Comparison of ENCODE assay signal across 12 cellular contexts in the genomic region with DNA sequence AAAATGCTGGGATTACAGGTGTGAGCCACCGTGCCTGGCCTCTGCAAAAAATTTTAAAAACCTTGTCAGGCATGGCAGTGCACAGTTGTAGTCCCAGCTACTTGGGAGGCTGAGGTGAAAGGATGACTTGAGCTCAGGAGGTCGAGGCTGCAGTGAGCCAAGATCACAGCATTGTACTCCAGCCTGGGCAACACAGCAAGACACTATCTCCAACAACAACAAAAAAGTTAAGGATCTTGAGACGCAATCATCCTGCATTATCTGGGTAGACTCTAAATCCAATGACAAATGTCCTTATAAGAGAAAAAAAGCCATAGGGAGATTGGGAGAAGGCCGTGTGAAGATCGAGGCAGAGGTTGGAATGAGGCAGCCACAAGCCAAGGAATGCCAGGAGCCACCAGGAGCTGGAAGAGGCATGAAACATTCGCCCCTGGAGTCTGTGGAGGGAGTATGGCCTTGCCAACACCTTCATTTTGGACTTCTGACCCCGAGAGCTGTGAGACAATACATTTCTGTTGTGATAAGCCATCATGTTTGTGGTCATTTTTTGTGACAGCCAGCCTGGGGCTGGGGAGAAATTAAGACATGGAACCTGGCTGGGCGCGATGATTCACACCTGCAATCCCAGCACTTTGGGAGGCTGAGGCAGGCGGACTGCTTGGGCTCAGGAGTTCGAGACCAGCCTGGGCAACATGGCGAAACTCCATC. TPM values are rescaled to one million over a fixed set of nuclear protein-coding genes. Genes with fewer than 3 reads are reported as not detected.
DNase-seq lines count a peak whose midpoint lies in the region; ATAC-seq, FAIRE-seq and TF ChIP-seq lines count a peak whose summit lies in the region.
"Had no signal": no experiment of that assay in that cellular context is flagged by ENCODE, and none has a peak within 500 bp of the region (broad histone marks: within the 10 kb centered on the region; RNA-seq: fewer than 3 reads in every experiment).

No MANE protein-coding gene starts in this region.

- H3K14ac ChIP-seq in H9 (ENCODE audit: insufficient read depth, low read length) (no peak overlapping the region), neuronal stem cell (ENCODE audit: low read length) (no peak overlapping the region)

- H3K4me3 ChIP-seq in K562: no peak overlapping the region
- no peak overlapping the region for H3K4me3 ChIP-seq in neuronal stem cell (ENCODE audit: low read length in 2 of 2)

- no peak overlapping the region for H2BK20ac ChIP-seq in H9 (ENCODE audit: low read depth, low read length, poor library complexity, severe bottlenecking)

- no peak overlapping the region for H3K23ac ChIP-seq in H9 (ENCODE audit: insufficient read length, low read depth, low read length)
- no peak overlapping the region for H3K23ac ChIP-seq in neuronal stem cell (ENCODE audit: low read depth, low read length, poor library complexity)

- H3K9ac ChIP-seq in H9 (ENCODE audit: extremely low read depth, insufficient read length, low read length) (no peak overlapping the region), K562 (ENCODE audit: insufficient read depth in 1 of 2, low read depth in 2 of 2, low read length in 2 of 2) (peak overlapping the region in 1 of 2 experiments; percentile 61; a peak in 1 of 4 replicates), neuronal stem cell (ENCODE audit: low read depth, low read length, poor library complexity) (peak overlapping the region; percentile 4)

- no peaks in the 10 kb centered on the region for H3K9me3 ChIP-seq in CD4-positive, alpha-beta T cell (ENCODE audit: control insufficient read depth, low read length)
- H3K9me3 ChIP-seq in H9 (ENCODE audit: control insufficient read depth, low read depth, low read length): no peaks in the 10 kb centered on the region
- H3K9me3 ChIP-seq in K562 (replicated peaks; ENCODE audit: control insufficient read depth, insufficient read depth, low read depth, low read length): no peaks in the 10 kb centered on the region
- H3K9me3 ChIP-seq in neuronal stem cell (replicated peaks in 1 of 2; ENCODE audit: control insufficient read depth in 2 of 2, insufficient read depth in 1 of 2, low read depth in 1 of 2, low read length in 2 of 2): no peaks in the 10 kb centered on the region

- TF ChIP-seq RAD21 in K562 (CRISPR knock-in tag; conservative IDR thresholded peaks at IDR 0.05 in 1 of 2, IDR thresholded peaks at IDR 0.05 in 1 of 2): no peak

- H2BK12ac ChIP-seq in H9 (ENCODE audit: insufficient read length, low read depth, low read length) (no peak overlapping the region), neuronal stem cell (ENCODE audit: low read length) (no peak overlapping the region)

- no peaks in the 10 kb centered on the region for H3K9me1 ChIP-seq in K562 (ENCODE audit: control insufficient read depth, insufficient read depth, low read length)

- no peaks in the 10 kb centered on the region for H3K36me3 Mint-ChIP-seq in CD4-positive, alpha-beta T cell (ENCODE audit: low read depth)
- peaks cover 0 to 5% (median 0%) of the 10 kb centered on the region in 3 experiments; a peak in 2 of 7 replicates for H3K36me3 Mint-ChIP-seq in H9 (ENCODE audit: insufficient read depth in 1 of 3, low read depth in 3 of 3)

- H2AK5ac ChIP-seq in H9 (ENCODE audit: insufficient read length, low read length) (no peak overlapping the region), neuronal stem cell (ENCODE audit: low read depth, low read length) (peak overlapping the region; percentile 46)

- H3K23me2 ChIP-seq in H9 (ENCODE audit: insufficient read length, low read depth, low read length, poor library complexity, severe bottlenecking): peaks cover under 1% of the 10 kb centered on the region

- H3K27me3 ChIP-seq in CD4-positive, alpha-beta T cell (ENCODE audit: control insufficient read depth, insufficient read depth, low read length): no peaks in the 10 kb centered on the region
- H3K27me3 ChIP-seq in H9 (ENCODE audit: insufficient read depth, low read length): no peaks in the 10 kb centered on the region
- H3K27me3 ChIP-seq in K562 (ENCODE audit: control insufficient read depth in 2 of 2, insufficient read depth in 2 of 2, low read length in 2 of 2): no peaks in the 10 kb centered on the region
- no peaks in the 10 kb centered on the region for H3K27me3 ChIP-seq in neuronal stem cell (ENCODE audit: control insufficient read depth in 3 of 3, insufficient read depth in 3 of 3, low read depth in 1 of 3, low read length in 3 of 3)

- intact Hi-C loops in CD4-positive, alpha-beta T cell (cut with DNase I, micrococcal nuclease): no loop called here
- intact Hi-C loops in K562 (cut with micrococcal nuclease): no loop called here

- no peak for ATAC-seq in CD4-positive, alpha-beta T cell (ENCODE audit: poor library complexity)
- ATAC-seq in K562: no peak
- no peak for ATAC-seq in HG03442 (IDR thresholded peaks at IDR 0.05; ENCODE audit: unreplicated experiment)

- H3K4ac ChIP-seq in H9 (ENCODE audit: low read depth, low read length) (no peak overlapping the region), neuronal stem cell (ENCODE audit: low read length) (no peak overlapping the region)

- H3K79me1 ChIP-seq in H9 (ENCODE audit: insufficient read depth, low read depth, low read length, poor library complexity, severe bottlenecking) (no peaks in the 10 kb centered on the region), neuronal stem cell (ENCODE audit: low read depth, low read length) (no peaks in the 10 kb centered on the region)

- POLR2A ChIA-PET in CD4-positive, alpha-beta T cell (lab: Charles Lee): interaction anchor here (1.0 kb wide), 1 partner anchor 14 kb away, joined by 3 read pairs; the partner anchor contains the start of gene DBP
- POLR2A ChIA-PET in K562 (lab: Yijun Ruan, JAX): interaction anchor here (0.7 kb wide), 1 partner anchor 90 kb away, joined by 3 read pairs; no protein-coding TSS in a partner anchor

- H3K4me2 ChIP-seq in H9 (ENCODE audit: insufficient read depth, insufficient read length, low read length) (no peak overlapping the region), K562 (ENCODE audit: insufficient read depth, low read length) (no peak overlapping the region), neuronal stem cell (ENCODE audit: insufficient read depth, low read length, poor library complexity, severe bottlenecking) (no peak overlapping the region)

- whole genome bisulfite sequencing in H9 (ENCODE audit: extremely low coverage, insufficient read length, low lambda C conversion rate): no CpG with 5 or more reads among the region's 12 CpGs
- WGBS in K562 (ENCODE audit: insufficient coverage, low coverage, missing lambda C conversion rate): 42% methylated on average over 12 of the region's 12 CpGs
- no CpG with 5 or more reads among the region's 12 CpGs for WGBS in neuronal stem cell (ENCODE audit: extremely low coverage in 2 of 2, insufficient read length in 2 of 2, insufficient replicate concordance in 1 of 2), 2 donors

- H4K91ac ChIP-seq in H9 (ENCODE audit: insufficient read length, low read depth, low read length) (no peak overlapping the region), neuronal stem cell (ENCODE audit: low read depth, low read length, poor library complexity) (no peak overlapping the region)

- BruUV-seq in K562 (replicated peaks; lab: Mats Ljungman, UMichigan): no TSS peak

- H4K8ac ChIP-seq in H9 (replicated peaks; ENCODE audit: insufficient read length, low read depth, low read length) (no peak overlapping the region), neuronal stem cell (ENCODE audit: low read depth, low read length) (no peak overlapping the region)

- no peak overlapping the region for H3K18ac ChIP-seq in H9 (ENCODE audit: insufficient read length, low read depth, low read length)
- H3K18ac ChIP-seq in neuronal stem cell (ENCODE audit: low read length): no peak overlapping the region

- no peak for TF ChIP-seq EP300 in K562 (IDR thresholded peaks at IDR 0.05; ENCODE audit: low read length)

- H2BK5ac ChIP-seq in H9 (ENCODE audit: insufficient read length, low read length) (no peak overlapping the region), neuronal stem cell (ENCODE audit: low read length) (no peak overlapping the region)

- no peak for DNase-seq in CD4-positive, alpha-beta T cell
- no peak for DNase-seq in H9
- DNase-seq in K562 (ENCODE audit: extremely low read depth in 1 of 4, low spot score in 3 of 4): peak in 2 of 4 experiments; percentile 21 to 55
- no peak for DNase-seq in neuronal stem cell (ENCODE audit: low spot score)
- no peak for DNase-seq in NCI-H1930 (lab: John Stamatoyannopoulos, UW)
- no peak for DNase-seq in NCI-H2107 (lab: John Stamatoyannopoulos, UW)
- DNase-seq: HCEC 1CT, NCI-H1048, NCI-H146 had no signal

- no peak overlapping the region for H2AFZ ChIP-seq in H9 (ENCODE audit: low read length)
- H2AFZ ChIP-seq in K562 (ENCODE audit: low read depth, low read length): peak overlapping the region; percentile 24
- no peak overlapping the region for H2AFZ ChIP-seq in neuronal stem cell (ENCODE audit: low read length)

- H3K27ac ChIP-seq in CD4-positive, alpha-beta T cell (ENCODE audit: low read depth, low read length): no peak overlapping the region
- H3K27ac ChIP-seq in H9 (ENCODE audit: insufficient read length, low read depth, low read length): no peak overlapping the region
- no peak overlapping the region for H3K27ac ChIP-seq in K562 (ENCODE audit: extremely low read depth, low read depth, low read length)
- H3K27ac ChIP-seq in neuronal stem cell (replicated peaks; ENCODE audit: low read length): no peak overlapping the region

- H3K79me2 ChIP-seq in H9 (ENCODE audit: insufficient read depth, low read length): no peaks in the 10 kb centered on the region
- H3K79me2 ChIP-seq in K562 (ENCODE audit: control insufficient read depth, insufficient read depth, low read length): no peaks in the 10 kb centered on the region

- H2BK15ac ChIP-seq in H9 (ENCODE audit: low read depth, low read length) (peak overlapping the region; percentile 12; the same call in 1 of the 2 replicates), neuronal stem cell (ENCODE audit: low read length) (peak overlapping the region; percentile 49)

- H3K9me3 Mint-ChIP-seq in CD4-positive, alpha-beta T cell: no peaks in the 10 kb centered on the region
- H3K9me3 Mint-ChIP-seq in H9: peaks cover 0 to 4% of the 10 kb centered on the region in 2 experiments; a peak in 2 of 5 replicates

- H4K20me1 ChIP-seq in H9 (ENCODE audit: control insufficient read depth, insufficient read depth, insufficient read length): no peaks in the 10 kb centered on the region
- H4K20me1 ChIP-seq in K562 (replicated peaks; ENCODE audit: control insufficient read depth, insufficient read depth, low read length): no peaks in the 10 kb centered on the region

- H3K36me3 ChIP-seq in K562 (ENCODE audit: control insufficient read depth, insufficient read depth, low read length) (no peaks in the 10 kb centered on the region), neuronal stem cell (replicated peaks in 1 of 2; ENCODE audit: control insufficient read depth in 2 of 2, insufficient read depth in 2 of 2, low read length in 2 of 2) (no peaks in the 10 kb centered on the region)

- TF ChIP-seq CTCF in CD4-positive, alpha-beta T cell (IDR thresholded peaks at IDR 0.05): no peak
- no peak for TF ChIP-seq CTCF in H9 (conservative IDR thresholded peaks at IDR 0.05)
- no peak for TF ChIP-seq CTCF in K562 (IDR thresholded peaks at IDR 0.05 in 2 of 3, conservative IDR thresholded peaks at IDR 0.05 in 1 of 3; ENCODE audit: insufficient read depth in 2 of 3, low read depth in 1 of 3, low read length in 3 of 3)

- no peak for TF ChIP-seq POLR2A in K562 (conservative IDR thresholded peaks at IDR 0.05)

- H2BK120ac ChIP-seq in H9 (ENCODE audit: low read depth, low read length, poor library complexity, severe bottlenecking) (no peak overlapping the region), neuronal stem cell (ENCODE audit: low read depth, low read length) (no peak overlapping the region)

- peak; percentile 65 for FAIRE-seq in K562 (lab: Jason Lieb, UNC)
- FAIRE-seq: GM18507 had no signal

- CTCF ChIA-PET in CD4-positive, alpha-beta T cell (lab: Charles Lee): interaction anchor here (0.6 kb wide), 1 partner anchor 42 kb away, joined by 4 read pairs; no protein-coding TSS in a partner anchor
- CTCF ChIA-PET in K562 (lab: Yijun Ruan, JAX; ENCODE audit: low intra/inter-chr PET ratio): interaction anchor here (0.6 kb wide), 1 partner anchor 133 kb away, joined by 6 read pairs; no protein-coding TSS in a partner anchor

- in situ Hi-C loops in K562 (cut with MboI): no loop called here

- no peak overlapping the region for H3K4me3 Mint-ChIP-seq in CD4-positive, alpha-beta T cell
- no peak overlapping the region for H3K4me3 Mint-ChIP-seq in H9

- no peaks in the 10 kb centered on the region for H3K27me3 Mint-ChIP-seq in CD4-positive, alpha-beta T cell
- peaks cover 5% of the 10 kb centered on the region for H3K27me3 Mint-ChIP-seq in H9 (ENCODE audit: low read depth)

- no peak overlapping the region for H3K56ac ChIP-seq in H9 (ENCODE audit: insufficient read length, low read depth, low read length)

- H3K27ac Mint-ChIP-seq in CD4-positive, alpha-beta T cell: peak overlapping the region; percentile 48
- H3K27ac Mint-ChIP-seq in H9: no peak overlapping the region

- H3K4me1 ChIP-seq in H9 (ENCODE audit: insufficient read depth, low read length) (no peaks in the 10 kb centered on the region), K562 (replicated peaks in 1 of 2; ENCODE audit: control insufficient read depth in 2 of 2, insufficient read depth in 2 of 2, low read length in 2 of 2) (peaks cover 21 to 62% of the 10 kb centered on the region in 2 experiments), neuronal stem cell (ENCODE audit: control insufficient read depth in 2 of 2, insufficient read depth in 1 of 2, low read depth in 1 of 2, low read length in 2 of 2) (peaks cover 2% of the 10 kb centered on the region in 2 donors)

- peaks cover 38% of the 10 kb centered on the region for H3K4me1 Mint-ChIP-seq in CD4-positive, alpha-beta T cell (ENCODE audit: low read depth)
- peaks cover 14 to 15% of the 10 kb centered on the region in 2 experiments for H3K4me1 Mint-ChIP-seq in H9

- H3T11ph ChIP-seq in H9 (ENCODE audit: low read length): no peak overlapping the region

- H4K5ac ChIP-seq in H9 (ENCODE audit: insufficient read length, low read depth, low read length): no peak overlapping the region

RNA-seq across cellular contexts. Expression of gene CA11, which starts 5.1 kb away (rescaled TPM):
- total RNA-seq in CD4-positive, alpha-beta T cell: 10 to 100 TPM; 11.0 to 12.4 TPM
- total RNA-seq in H9 (2021) (102 and 107 TPM in 2 replicates), K562 (2014; rRNA removed) (19.9 and 37.7 TPM in 2 replicates), K562 (2014; rRNA removed; fragmentation: Illumina TruSeq; extraction: Trizol) (2.4 and 2.9 TPM in 2 replicates), K562 (2015; rRNA removed; fragmentation: Illumina TruSeq; extraction: Trizol) (7.5 and 8.3 TPM in 2 replicates), K562 (2021) (14.8 and 16.2 TPM in 2 replicates)
- total RNA-seq in K562 (2011; cell fraction: chromatin; rRNA removed; ENCODE audit: low replicate concordance): 3.6 and 10.9 TPM in 2 replicates
- total RNA-seq in K562 (2011; cell fraction: nucleolus; rRNA removed): 3.8 and 4.2 TPM in 2 replicates
- total RNA-seq in K562 (2011; cell fraction: nucleoplasm; rRNA removed): 4.3 and 8.0 TPM in 2 replicates
- polyA plus RNA-seq in K562 (2011; rRNA removed) (4.1 and 8.1 TPM in 2 replicates), K562 (2014; fragmentation: Illumina TruSeq; extraction: Trizol) (12.7 and 22.5 TPM in 2 replicates), K562 (2014; fragmentation: Nextera tagmentation; extraction: Ambion mirVana) (10 to 100 TPM in 1 of 2 experiments, 1 to 10 TPM in 1; 6.3 to 11.5 TPM), K562 (2014; rRNA removed) (8.2 and 19.3 TPM in 2 replicates)
- polyA plus RNA-seq in K562 (2011; cell fraction: cytosol; rRNA removed): 9.2 and 10.8 TPM in 2 replicates
- 14.9 and 15.1 TPM in 2 replicates for polyA plus RNA-seq in K562 (2011; cell fraction: nucleus; rRNA removed)
- 23.4 and 24.4 TPM in 2 replicates for polyA plus RNA-seq in K562 (2012)
- polyA minus RNA-seq in K562 (2011; rRNA and poly(A)+ RNA removed): 1.7 and 4.4 TPM in 2 replicates
- 4.6 and 5.4 TPM in 2 replicates for polyA minus RNA-seq in K562 (2011; cell fraction: cytosol; rRNA and poly(A)+ RNA removed)
- polyA minus RNA-seq in K562 (2011; cell fraction: nucleus; rRNA and poly(A)+ RNA removed): 1.9 and 2.2 TPM in 2 replicates
- 117 TPM for polyA plus RNA-seq in neuronal stem cell (2013, experiment 1 of 2)
- 126 TPM for polyA plus RNA-seq in neuronal stem cell (2013, experiment 2 of 2)

RNA-seq across cellular contexts. Expression of gene DBP, which starts 13.9 kb away (rescaled TPM):
- total RNA-seq in CD4-positive, alpha-beta T cell: 10 to 100 TPM; 48.3 to 55.6 TPM
- total RNA-seq in H9 (2021) (11.4 and 12.6 TPM in 2 replicates), K562 (2014; rRNA removed) (3.6 and 5.0 TPM in 2 replicates), K562 (2014; rRNA removed; fragmentation: Illumina TruSeq; extraction: Trizol) (0.96 and 1.1 TPM in 2 replicates), K562 (2015; rRNA removed; fragmentation: Illumina TruSeq; extraction: Trizol) (3.7 and 3.9 TPM in 2 replicates), K562 (2021) (2.6 and 5.5 TPM in 2 replicates)
- total RNA-seq in K562 (2011; cell fraction: chromatin; rRNA removed; ENCODE audit: low replicate concordance): 1.9 and 3.2 TPM in 2 replicates
- total RNA-seq in K562 (2011; cell fraction: nucleolus; rRNA removed): 1.8 and 2.2 TPM in 2 replicates
- total RNA-seq in K562 (2011; cell fraction: nucleoplasm; rRNA removed): 2.1 and 3.3 TPM in 2 replicates
- polyA plus RNA-seq in K562 (2011; rRNA removed) (0.45 and 1.1 TPM in 2 replicates), K562 (2014; fragmentation: Illumina TruSeq; extraction: Trizol) (1.8 and 2.1 TPM in 2 replicates), K562 (2014; fragmentation: Nextera tagmentation; extraction: Ambion mirVana) (under 1 TPM; 0.25 to 0.64 TPM), K562 (2014; rRNA removed) (1.6 and 3.8 TPM in 2 replicates)
- 1.0 and 1.3 TPM in 2 replicates for polyA plus RNA-seq in K562 (2011; cell fraction: cytosol; rRNA removed)
- 1.2 and 1.5 TPM in 2 replicates for polyA plus RNA-seq in K562 (2011; cell fraction: nucleus; rRNA removed)
- polyA plus RNA-seq in K562 (2012): 4.6 and 5.2 TPM in 2 replicates
- 0.49 and 0.99 TPM in 2 replicates for polyA minus RNA-seq in K562 (2011; rRNA and poly(A)+ RNA removed)
- polyA minus RNA-seq in K562 (2011; cell fraction: cytosol; rRNA and poly(A)+ RNA removed): 0.38 and 1.8 TPM in 2 replicates
- 0.67 and 2.7 TPM in 2 replicates for polyA minus RNA-seq in K562 (2011; cell fraction: nucleus; rRNA and poly(A)+ RNA removed)
- 17.9 TPM for polyA plus RNA-seq in neuronal stem cell (2013, experiment 1 of 2)
- 16.7 TPM for polyA plus RNA-seq in neuronal stem cell (2013, experiment 2 of 2)

RNA-seq across cellular contexts. Expression of gene NTN5, which starts 21.7 kb away (rescaled TPM):
- total RNA-seq in CD4-positive, alpha-beta T cell: 1 to 10 TPM; 2.7 to 3.0 TPM
- total RNA-seq in H9 (2021): 0.33 and 0.55 TPM in 2 replicates
- total RNA-seq in K562 (2011; cell fraction: chromatin; rRNA removed; ENCODE audit: low replicate concordance): 0.32 TPM in 1 of 2 replicates, not detected in the other
- 0.13 TPM in 1 of 2 replicates, not detected in the other for total RNA-seq in K562 (2011; cell fraction: nucleolus; rRNA removed)
- total RNA-seq in K562 (2011; cell fraction: nucleoplasm; rRNA removed): 0.31 TPM in 1 of 2 replicates, not detected in the other
- not detected in 2 replicates for total RNA-seq in K562 (2014; rRNA removed)
- total RNA-seq in K562 (2014; rRNA removed; fragmentation: Illumina TruSeq; extraction: Trizol): not detected in 2 replicates
- total RNA-seq in K562 (2015; rRNA removed; fragmentation: Illumina TruSeq; extraction: Trizol): not detected in 2 replicates
- not detected in 2 replicates for total RNA-seq in K562 (2021)
- 0.04 TPM in 1 of 2 replicates, not detected in the other for polyA plus RNA-seq in K562 (2011; rRNA removed)
- not detected in 2 replicates for polyA plus RNA-seq in K562 (2011; cell fraction: cytosol; rRNA removed)
- 0.09 and 0.21 TPM in 2 replicates for polyA plus RNA-seq in K562 (2011; cell fraction: nucleus; rRNA removed)
- 0.07 and 0.28 TPM in 2 replicates for polyA plus RNA-seq in K562 (2012)
- polyA plus RNA-seq in K562 (2014; fragmentation: Illumina TruSeq; extraction: Trizol): not detected in 2 replicates
- not detected for polyA plus RNA-seq in K562 (2014; fragmentation: Nextera tagmentation; extraction: Ambion mirVana)
- 0.07 TPM in 1 of 2 replicates, not detected in the other for polyA plus RNA-seq in K562 (2014; rRNA removed)
- not detected in 2 replicates for polyA minus RNA-seq in K562 (2011; rRNA and poly(A)+ RNA removed)
- not detected in 2 replicates for polyA minus RNA-seq in K562 (2011; cell fraction: cytosol; rRNA and poly(A)+ RNA removed)
- not detected in 2 replicates for polyA minus RNA-seq in K562 (2011; cell fraction: nucleus; rRNA and poly(A)+ RNA removed)
- 1.2 TPM for polyA plus RNA-seq in neuronal stem cell (2013, experiment 1 of 2)
- polyA plus RNA-seq in neuronal stem cell (2013, experiment 2 of 2): 1.3 TPM
- total RNA-seq: HT-29 had no signal

RNA-seq across cellular contexts. Expression of gene SPHK2, which starts 31.8 kb away (rescaled TPM):
- total RNA-seq in CD4-positive, alpha-beta T cell: 10 to 100 TPM; 14.1 to 15.3 TPM
- total RNA-seq in H9 (2021): 55.0 and 57.2 TPM in 2 replicates
- 16.1 and 40.7 TPM in 2 replicates for total RNA-seq in K562 (2011; cell fraction: chromatin; rRNA removed; ENCODE audit: low replicate concordance)
- 26.3 and 31.7 TPM in 2 replicates for total RNA-seq in K562 (2011; cell fraction: nucleolus; rRNA removed)
- 25.7 and 33.8 TPM in 2 replicates for total RNA-seq in K562 (2011; cell fraction: nucleoplasm; rRNA removed)
- total RNA-seq in K562 (2014; rRNA removed): 4.0 and 8.2 TPM in 2 replicates
- 2.1 and 2.9 TPM in 2 replicates for total RNA-seq in K562 (2014; rRNA removed; fragmentation: Illumina TruSeq; extraction: Trizol)
- total RNA-seq in K562 (2015; rRNA removed; fragmentation: Illumina TruSeq; extraction: Trizol): 5.4 and 5.5 TPM in 2 replicates
- total RNA-seq in K562 (2021): 13.9 and 15.2 TPM in 2 replicates
- 2.0 and 3.5 TPM in 2 replicates for polyA plus RNA-seq in K562 (2011; rRNA removed)
- 2.7 and 9.3 TPM in 2 replicates for polyA plus RNA-seq in K562 (2011; cell fraction: cytosol; rRNA removed)
- 11.1 and 18.6 TPM in 2 replicates for polyA plus RNA-seq in K562 (2011; cell fraction: nucleus; rRNA removed)
- 7.0 and 7.3 TPM in 2 replicates for polyA plus RNA-seq in K562 (2012)
- polyA plus RNA-seq in K562 (2014; fragmentation: Illumina TruSeq; extraction: Trizol): 2.6 and 6.4 TPM in 2 replicates
- under 1 TPM; 0.10 to 0.17 TPM for polyA plus RNA-seq in K562 (2014; fragmentation: Nextera tagmentation; extraction: Ambion mirVana)
- polyA plus RNA-seq in K562 (2014; rRNA removed): 9.0 and 10.8 TPM in 2 replicates
- polyA minus RNA-seq in K562 (2011; rRNA and poly(A)+ RNA removed): 2.8 and 3.5 TPM in 2 replicates
- polyA minus RNA-seq in K562 (2011; cell fraction: cytosol; rRNA and poly(A)+ RNA removed): 5.3 and 7.7 TPM in 2 replicates
- polyA minus RNA-seq in K562 (2011; cell fraction: nucleus; rRNA and poly(A)+ RNA removed): 8.6 and 9.6 TPM in 2 replicates
- 25.6 TPM for polyA plus RNA-seq in neuronal stem cell (2013, experiment 1 of 2)
- polyA plus RNA-seq in neuronal stem cell (2013, experiment 2 of 2): 23.7 TPM

RNA-seq across cellular contexts. Expression of gene RPL18, which starts 32.1 kb away (rescaled TPM):
- 1,000 to 10,000 TPM; 2,820 to 2,913 TPM for total RNA-seq in CD4-positive, alpha-beta T cell
- 1,855 and 1,874 TPM in 2 replicates for total RNA-seq in H9 (2021)
- total RNA-seq in K562 (2011; cell fraction: chromatin; rRNA removed; ENCODE audit: low replicate concordance): 185 and 358 TPM in 2 replicates
- 779 and 884 TPM in 2 replicates for total RNA-seq in K562 (2011; cell fraction: nucleolus; rRNA removed)
- 712 and 996 TPM in 2 replicates for total RNA-seq in K562 (2011; cell fraction: nucleoplasm; rRNA removed)
- total RNA-seq in K562 (2014; rRNA removed): 2,565 and 3,619 TPM in 2 replicates
- 1,358 and 1,367 TPM in 2 replicates for total RNA-seq in K562 (2014; rRNA removed; fragmentation: Illumina TruSeq; extraction: Trizol)
- total RNA-seq in K562 (2015; rRNA removed; fragmentation: Illumina TruSeq; extraction: Trizol): 2,022 and 2,084 TPM in 2 replicates
- 2,028 and 2,113 TPM in 2 replicates for total RNA-seq in K562 (2021)
- polyA plus RNA-seq in K562 (2011; rRNA removed): 1,530 and 1,971 TPM in 2 replicates
- 2,544 and 3,068 TPM in 2 replicates for polyA plus RNA-seq in K562 (2011; cell fraction: cytosol; rRNA removed)
- polyA plus RNA-seq in K562 (2011; cell fraction: nucleus; rRNA removed): 847 and 901 TPM in 2 replicates
- polyA plus RNA-seq in K562 (2012): 2,553 and 4,056 TPM in 2 replicates
- 1,653 and 2,262 TPM in 2 replicates for polyA plus RNA-seq in K562 (2014; fragmentation: Illumina TruSeq; extraction: Trizol)
- polyA plus RNA-seq in K562 (2014; fragmentation: Nextera tagmentation; extraction: Ambion mirVana): 100 to 1,000 TPM; 312 to 402 TPM
- polyA plus RNA-seq in K562 (2014; rRNA removed): 2,460 and 2,635 TPM in 2 replicates
- 413 and 534 TPM in 2 replicates for polyA minus RNA-seq in K562 (2011; rRNA and poly(A)+ RNA removed)
- 805 and 1,017 TPM in 2 replicates for polyA minus RNA-seq in K562 (2011; cell fraction: cytosol; rRNA and poly(A)+ RNA removed)
- 167 and 323 TPM in 2 replicates for polyA minus RNA-seq in K562 (2011; cell fraction: nucleus; rRNA and poly(A)+ RNA removed)
- polyA plus RNA-seq in neuronal stem cell (2013, experiment 1 of 2): 2,801 TPM
- 2,729 TPM for polyA plus RNA-seq in neuronal stem cell (2013, experiment 2 of 2)
